12 cellular contexts compared by ENCODE assay signal in the genomic region with DNA sequence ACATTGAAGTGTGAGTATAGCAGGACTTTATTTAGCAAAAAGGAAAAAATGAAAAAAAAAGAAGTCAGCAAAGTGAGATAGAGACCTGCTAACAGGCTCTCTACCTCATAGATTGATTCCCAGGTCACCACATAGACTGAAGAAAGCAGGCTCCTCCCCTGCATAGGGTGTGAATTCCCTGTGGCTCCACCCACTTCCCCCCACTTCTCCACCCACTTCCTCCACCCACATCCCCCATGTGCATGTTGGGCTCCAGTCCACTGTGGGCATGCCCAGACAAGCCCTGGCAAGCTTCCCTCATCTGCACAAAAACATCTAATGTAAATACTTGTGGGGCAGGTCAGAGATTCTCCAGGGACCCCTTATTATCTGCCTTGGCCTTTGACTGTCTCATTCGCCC.
DNase-seq lines count a peak whose midpoint lies in the region; ATAC-seq and TF ChIP-seq lines count a peak whose summit lies in the region.
"Had no signal": no experiment of that assay in that cellular context is flagged by ENCODE, and none has a peak within 500 bp of the region (broad histone marks: within the 10 kb centered on the region; RNA-seq: fewer than 3 reads in every experiment).

No MANE protein-coding gene starts in this region.

- H3K27ac Mint-ChIP-seq in activated CD4-positive, alpha-beta T cell treated with anti-CD3 and anti-CD28 coated beads, Interleukin-2, amount 10 ng/mL, durations not matched to agents 24 days and 14 days = no peak overlapping the region
- H3K27ac Mint-ChIP-seq in brain (peak overlapping the region in 3 of 5 experiments; percentile 46 to 85 (median 67)), nephron progenitor cell (peak overlapping the region; percentile 57), T-helper 17 cell (no peak overlapping the region)
- H3K27ac Mint-ChIP-seq: activated naive CD4-positive, alpha-beta T cell treated with anti-CD3 and anti-CD28 coated beads, Interleukin-2, amount 50 U/mL, for 24 hours had no signal

- H3K36me3 Mint-ChIP-seq in activated CD4-positive, alpha-beta T cell treated with anti-CD3 and anti-CD28 coated beads, Interleukin-2, amount 10 ng/mL, durations not matched to agents 24 days and 14 days (ENCODE audit: low read depth) = no peaks in the 10 kb centered on the region
- no peaks in the 10 kb centered on the region for H3K36me3 Mint-ChIP-seq in brain
- H3K36me3 Mint-ChIP-seq in nephron progenitor cell (ENCODE audit: low read depth) = no peaks in the 10 kb centered on the region
- H3K36me3 Mint-ChIP-seq in T-helper 17 cell (ENCODE audit: low read depth) = no peaks in the 10 kb centered on the region
- H3K36me3 Mint-ChIP-seq: activated naive CD4-positive, alpha-beta T cell treated with anti-CD3 and anti-CD28 coated beads, Interleukin-2, amount 50 U/mL, for 24 hours had no signal

- H3K4me3 Mint-ChIP-seq in activated CD4-positive, alpha-beta T cell treated with anti-CD3 and anti-CD28 coated beads, Interleukin-2, amount 10 ng/mL, durations not matched to agents 24 days and 14 days = no peak overlapping the region
- H3K4me3 Mint-ChIP-seq in brain = no peak overlapping the region
- no peak overlapping the region for H3K4me3 Mint-ChIP-seq in nephron progenitor cell
- H3K4me3 Mint-ChIP-seq in T-helper 17 cell = no peak overlapping the region
- H3K4me3 Mint-ChIP-seq: activated naive CD4-positive, alpha-beta T cell treated with anti-CD3 and anti-CD28 coated beads, Interleukin-2, amount 50 U/mL, for 24 hours had no signal

- intact Hi-C loops in activated CD4-positive, alpha-beta T cell treated with anti-CD3 and anti-CD28 coated beads, Interleukin-2, amount 10 ng/mL, durations not matched to agents 24 days and 14 days (cut with micrococcal nuclease) = no loop called here

- H3K27me3 Mint-ChIP-seq in activated CD4-positive, alpha-beta T cell treated with anti-CD3 and anti-CD28 coated beads, Interleukin-2, amount 10 ng/mL, durations not matched to agents 24 days and 14 days = no peaks in the 10 kb centered on the region
- H3K27me3 Mint-ChIP-seq in brain (peaks cover 4% of the 10 kb centered on the region), nephron progenitor cell (ENCODE audit: low read depth, poor library complexity) (no peaks in the 10 kb centered on the region), T-helper 17 cell (no peaks in the 10 kb centered on the region)
- H3K27me3 Mint-ChIP-seq: activated naive CD4-positive, alpha-beta T cell treated with anti-CD3 and anti-CD28 coated beads, Interleukin-2, amount 50 U/mL, for 24 hours had no signal

- ATAC-seq in T-helper 17 cell = no peak
- ATAC-seq: Right ventricle myocardium inferior had no signal

- peak; percentile 56 for DNase-seq in activated CD4-positive, alpha-beta T cell treated with anti-CD3 and anti-CD28 coated beads, Interleukin-2, amount 10 ng/mL, durations not matched to agents 24 days and 14 days
- no peak for DNase-seq in activated CD4-positive, alpha-beta T cell treated with anti-CD3 and anti-CD28 coated beads for 1 hour
- DNase-seq in HT1080 (ENCODE audit: low read depth) = peak; percentile 70
- no peak for DNase-seq in nephron progenitor cell
- no peak for DNase-seq in T-helper 17 cell
- DNase-seq in SKM-1 (lab: John Stamatoyannopoulos, UW; ENCODE audit: unreplicated experiment) = no peak
- no peak for DNase-seq in cerebellar nuclear complex (lab: John Stamatoyannopoulos, UW)
- DNase-seq: AML-193, NCI-H1436 treated with DMSO at 0.1 percent for 48 hours had no signal

- TF ChIP-seq CTCF in brain (conservative IDR thresholded peaks at IDR 0.05) (no peak), nephron progenitor cell (IDR thresholded peaks at IDR 0.05) (no peak)

- no peaks in the 10 kb centered on the region for H3K4me1 Mint-ChIP-seq in activated CD4-positive, alpha-beta T cell treated with anti-CD3 and anti-CD28 coated beads, Interleukin-2, amount 10 ng/mL, durations not matched to agents 24 days and 14 days
- H3K4me1 Mint-ChIP-seq in brain (peaks cover 37% of the 10 kb centered on the region), nephron progenitor cell (peaks cover 18% of the 10 kb centered on the region), T-helper 17 cell (no peaks in the 10 kb centered on the region)
- H3K4me1 Mint-ChIP-seq: activated naive CD4-positive, alpha-beta T cell treated with anti-CD3 and anti-CD28 coated beads, Interleukin-2, amount 50 U/mL, for 24 hours had no signal

- no peaks in the 10 kb centered on the region for H3K9me3 Mint-ChIP-seq in activated CD4-positive, alpha-beta T cell treated with anti-CD3 and anti-CD28 coated beads, Interleukin-2, amount 10 ng/mL, durations not matched to agents 24 days and 14 days
- H3K9me3 Mint-ChIP-seq in brain = peaks cover 0 to 4% (median 0%) of the 10 kb centered on the region in 5 experiments
- peaks cover 5% of the 10 kb centered on the region for H3K9me3 Mint-ChIP-seq in nephron progenitor cell
- H3K9me3 Mint-ChIP-seq: activated naive CD4-positive, alpha-beta T cell treated with anti-CD3 and anti-CD28 coated beads, Interleukin-2, amount 50 U/mL, for 24 hours had no signal

- no peaks in the 10 kb centered on the region for H3K9me3 ChIP-seq in T-helper 17 cell (ENCODE audit: control insufficient read depth, low read length, poor library complexity, severe bottlenecking)

Comparison
In these comparisons a context has a peak if more than half of its experiments do, and no peak if none do; other contexts are left out.
1. DNase-seq: peak in activated CD4-positive, alpha-beta T cell treated with anti-CD3 and anti-CD28 coated beads, Interleukin-2, amount 10 ng/mL, durations not matched to agents 24 days and 14 days (single experiment) and HT1080 (single experiment); none in activated CD4-positive, alpha-beta T cell treated with anti-CD3 and anti-CD28 coated beads for 1 hour (single experiment), nephron progenitor cell (single experiment), T-helper 17 cell (0 of 3), SKM-1 (single experiment) and cerebellar nuclear complex (0 of 2).
2. H3K27ac Mint-ChIP-seq: peak in brain (3 of 5) and nephron progenitor cell (single experiment); none in activated CD4-positive, alpha-beta T cell treated with anti-CD3 and anti-CD28 coated beads, Interleukin-2, amount 10 ng/mL, durations not matched to agents 24 days and 14 days (single experiment) and T-helper 17 cell (single experiment).